In genomic region chr14:63951429-63951828, GRCh38 we compare ENCODE assay signal across 1 cellular context.
TF ChIP-seq lines count a peak whose summit lies in the region.

No MANE protein-coding gene starts in this region.

TF ChIP-seq in H1, 55 proteins besides CTCF, POLR2A, EP300 and RAD21:
- TF ChIP-seq CTBP2 (IDR thresholded peaks at IDR 0.05; ENCODE audit: borderline replicate concordance, insufficient read depth, insufficient read length, low read length) (no peak), SRF (IDR thresholded peaks at IDR 0.05; ENCODE audit: low read depth, low read length) (no peak), TEAD4 (IDR thresholded peaks at IDR 0.05; ENCODE audit: low read depth, low read length) (no peak), SIRT6 (IDR thresholded peaks at IDR 0.05; ENCODE audit: low read length) (no peak), GTF2F1 (IDR thresholded peaks at IDR 0.05; ENCODE audit: borderline replicate concordance, low read depth, low read length) (no peak)
